1 cellular context compared by ENCODE assay signal in genomic region chr18:12819330-12819729, GRCh38.
TF ChIP-seq lines count a peak whose summit lies in the region.

No MANE protein-coding gene starts in this region.

TF ChIP-seq in IMR-90, 13 proteins besides CTCF, POLR2A, EP300 and RAD21:
- no peak for TF ChIP-seq MAFK (IDR thresholded peaks at IDR 0.05; ENCODE audit: low read depth, low read length)
TF ChIP-seq in IMR-90: peak in this region for 0.
